ENCODE assay signal across 1 cellular context in genomic region chr19:3061214-3062161, GRCh38.
TF ChIP-seq lines count a peak whose summit lies in the region.

No MANE protein-coding gene starts in this region.

TF ChIP-seq in GM12878, 131 proteins besides CTCF, POLR2A, EP300 and RAD21 (continued from another document and continues in another):
- TF ChIP-seq REST (IDR thresholded peaks at IDR 0.05; ENCODE audit: low read depth, low read length) (no peak), SMAD5 (IDR thresholded peaks at IDR 0.05; ENCODE audit: low read depth) (no peak), SKIL (IDR thresholded peaks at IDR 0.05; ENCODE audit: low read depth, poor library complexity, severe bottlenecking) (no peak), KDM1A (IDR thresholded peaks at IDR 0.05; ENCODE audit: borderline replicate concordance) (no peak), PML (IDR thresholded peaks at IDR 0.05; ENCODE audit: low read length) (no peak), MTA3 (IDR thresholded peaks at IDR 0.05; ENCODE audit: borderline replicate concordance, low read length) (no peak), ZNF24 (IDR thresholded peaks at IDR 0.05) (no peak), KAT2A (conservative IDR thresholded peaks at IDR 0.05; ENCODE audit: control insufficient read depth, low read depth, low read length) (no peak), SREBF1 (IDR thresholded peaks at IDR 0.05; ENCODE audit: low read length) (no peak), CHD2 (IDR thresholded peaks at IDR 0.05; ENCODE audit: borderline replicate concordance, low read depth, low read length) (peak; percentile 87), RB1 (IDR thresholded peaks at IDR 0.05; ENCODE audit: borderline replicate concordance) (peak; percentile 62; the same call in 1 of the 2 replicates), POLR2AphosphoS5 (IDR thresholded peaks at IDR 0.05; ENCODE audit: low read length) (no peak), SIX5 (IDR thresholded peaks at IDR 0.05; ENCODE audit: low read depth, low read length, severe bottlenecking) (no peak), DPF2 (IDR thresholded peaks at IDR 0.05) (peak; percentile 78), ASH2L (IDR thresholded peaks at IDR 0.05; ENCODE audit: borderline replicate concordance, low read depth) (no peak), IRF4 (IDR thresholded peaks at IDR 0.05; ENCODE audit: low read depth, low read length) (no peak), RELA (IDR thresholded peaks at IDR 0.05; ENCODE audit: borderline replicate concordance, partially characterized antibody) (peak; percentile 14), CUX1 (IDR thresholded peaks at IDR 0.05; ENCODE audit: insufficient replicate concordance, low read depth, low read length) (no peak), FOXM1 (IDR thresholded peaks at IDR 0.05; ENCODE audit: low read depth, low read length) (no peak), EZH2 (IDR thresholded peaks at IDR 0.05; ENCODE audit: borderline replicate concordance, control insufficient read depth, low read depth, low read length) (no peak), YBX1 (IDR thresholded peaks at IDR 0.05) (no peak), TARDBP (IDR thresholded peaks at IDR 0.05; ENCODE audit: borderline replicate concordance) (0 out of 2 replicates have a peak, but pooled peaks have one; percentile 31), NKRF (conservative IDR thresholded peaks at IDR 0.05) (0 out of 2 replicates have a peak, but pooled peaks have one; percentile 21), JUND (IDR thresholded peaks at IDR 0.05; ENCODE audit: low read depth, low read length) (no peak), MEF2B (IDR thresholded peaks at IDR 0.05; ENCODE audit: partially characterized antibody, poor library complexity, severe bottlenecking) (peak; percentile 54), HDAC6 (IDR thresholded peaks at IDR 0.05; ENCODE audit: unreplicated experiment) (no peak)
- TF ChIP-seq, protein P1, sequence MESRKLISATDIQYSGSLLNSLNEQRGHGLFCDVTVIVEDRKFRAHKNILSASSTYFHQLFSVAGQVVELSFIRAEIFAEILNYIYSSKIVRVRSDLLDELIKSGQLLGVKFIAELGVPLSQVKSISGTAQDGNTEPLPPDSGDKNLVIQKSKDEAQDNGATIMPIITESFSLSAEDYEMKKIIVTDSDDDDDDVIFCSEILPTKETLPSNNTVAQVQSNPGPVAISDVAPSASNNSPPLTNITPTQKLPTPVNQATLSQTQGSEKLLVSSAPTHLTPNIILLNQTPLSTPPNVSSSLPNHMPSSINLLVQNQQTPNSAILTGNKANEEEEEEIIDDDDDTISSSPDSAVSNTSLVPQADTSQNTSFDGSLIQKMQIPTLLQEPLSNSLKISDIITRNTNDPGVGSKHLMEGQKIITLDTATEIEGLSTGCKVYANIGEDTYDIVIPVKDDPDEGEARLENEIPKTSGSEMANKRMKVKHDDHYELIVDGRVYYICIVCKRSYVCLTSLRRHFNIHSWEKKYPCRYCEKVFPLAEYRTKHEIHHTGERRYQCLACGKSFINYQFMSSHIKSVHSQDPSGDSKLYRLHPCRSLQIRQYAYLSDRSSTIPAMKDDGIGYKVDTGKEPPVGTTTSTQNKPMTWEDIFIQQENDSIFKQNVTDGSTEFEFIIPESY (IDR thresholded peaks at IDR 0.05) = no peak
- TF ChIP-seq, protein P2, sequence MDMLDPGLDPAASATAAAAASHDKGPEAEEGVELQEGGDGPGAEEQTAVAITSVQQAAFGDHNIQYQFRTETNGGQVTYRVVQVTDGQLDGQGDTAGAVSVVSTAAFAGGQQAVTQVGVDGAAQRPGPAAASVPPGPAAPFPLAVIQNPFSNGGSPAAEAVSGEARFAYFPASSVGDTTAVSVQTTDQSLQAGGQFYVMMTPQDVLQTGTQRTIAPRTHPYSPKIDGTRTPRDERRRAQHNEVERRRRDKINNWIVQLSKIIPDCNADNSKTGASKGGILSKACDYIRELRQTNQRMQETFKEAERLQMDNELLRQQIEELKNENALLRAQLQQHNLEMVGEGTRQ (IDR thresholded peaks at IDR 0.05; ENCODE audit: borderline replicate concordance, low read depth, low read length) = no peak
- TF ChIP-seq, protein P3, sequence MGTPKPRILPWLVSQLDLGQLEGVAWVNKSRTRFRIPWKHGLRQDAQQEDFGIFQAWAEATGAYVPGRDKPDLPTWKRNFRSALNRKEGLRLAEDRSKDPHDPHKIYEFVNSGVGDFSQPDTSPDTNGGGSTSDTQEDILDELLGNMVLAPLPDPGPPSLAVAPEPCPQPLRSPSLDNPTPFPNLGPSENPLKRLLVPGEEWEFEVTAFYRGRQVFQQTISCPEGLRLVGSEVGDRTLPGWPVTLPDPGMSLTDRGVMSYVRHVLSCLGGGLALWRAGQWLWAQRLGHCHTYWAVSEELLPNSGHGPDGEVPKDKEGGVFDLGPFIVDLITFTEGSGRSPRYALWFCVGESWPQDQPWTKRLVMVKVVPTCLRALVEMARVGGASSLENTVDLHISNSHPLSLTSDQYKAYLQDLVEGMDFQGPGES (IDR thresholded peaks at IDR 0.05) = no peak
- TF ChIP-seq, protein P4, sequence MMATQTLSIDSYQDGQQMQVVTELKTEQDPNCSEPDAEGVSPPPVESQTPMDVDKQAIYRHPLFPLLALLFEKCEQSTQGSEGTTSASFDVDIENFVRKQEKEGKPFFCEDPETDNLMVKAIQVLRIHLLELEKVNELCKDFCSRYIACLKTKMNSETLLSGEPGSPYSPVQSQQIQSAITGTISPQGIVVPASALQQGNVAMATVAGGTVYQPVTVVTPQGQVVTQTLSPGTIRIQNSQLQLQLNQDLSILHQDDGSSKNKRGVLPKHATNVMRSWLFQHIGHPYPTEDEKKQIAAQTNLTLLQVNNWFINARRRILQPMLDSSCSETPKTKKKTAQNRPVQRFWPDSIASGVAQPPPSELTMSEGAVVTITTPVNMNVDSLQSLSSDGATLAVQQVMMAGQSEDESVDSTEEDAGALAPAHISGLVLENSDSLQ (IDR thresholded peaks at IDR 0.05) = no peak
- TF ChIP-seq, protein P5, sequence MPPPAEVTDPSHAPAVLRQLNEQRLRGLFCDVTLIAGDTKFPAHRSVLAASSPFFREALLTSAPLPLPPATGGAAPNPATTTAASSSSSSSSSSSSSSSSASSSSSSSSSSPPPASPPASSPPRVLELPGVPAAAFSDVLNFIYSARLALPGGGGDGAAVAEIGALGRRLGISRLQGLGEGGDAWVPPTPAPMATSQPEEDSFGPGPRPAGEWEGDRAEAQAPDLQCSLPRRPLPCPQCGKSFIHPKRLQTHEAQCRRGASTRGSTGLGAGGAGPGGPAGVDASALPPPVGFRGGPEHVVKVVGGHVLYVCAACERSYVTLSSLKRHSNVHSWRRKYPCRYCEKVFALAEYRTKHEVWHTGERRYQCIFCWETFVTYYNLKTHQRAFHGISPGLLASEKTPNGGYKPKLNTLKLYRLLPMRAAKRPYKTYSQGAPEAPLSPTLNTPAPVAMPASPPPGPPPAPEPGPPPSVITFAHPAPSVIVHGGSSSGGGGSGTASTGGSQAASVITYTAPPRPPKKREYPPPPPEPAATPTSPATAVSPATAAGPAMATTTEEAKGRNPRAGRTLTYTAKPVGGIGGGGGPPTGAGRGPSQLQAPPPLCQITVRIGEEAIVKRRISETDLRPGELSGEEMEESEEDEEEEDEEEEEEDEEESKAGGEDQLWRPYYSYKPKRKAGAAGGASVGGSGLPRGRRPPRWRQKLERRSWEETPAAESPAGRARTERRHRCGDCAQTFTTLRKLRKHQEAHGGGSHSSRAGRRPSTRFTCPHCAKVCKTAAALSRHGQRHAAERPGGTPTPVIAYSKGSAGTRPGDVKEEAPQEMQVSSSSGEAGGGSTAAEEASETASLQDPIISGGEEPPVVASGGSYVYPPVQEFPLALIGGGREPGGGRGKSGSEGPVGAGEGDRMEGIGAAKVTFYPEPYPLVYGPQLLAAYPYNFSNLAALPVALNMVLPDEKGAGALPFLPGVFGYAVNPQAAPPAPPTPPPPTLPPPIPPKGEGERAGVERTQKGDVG (CRISPR knock-in tag; IDR thresholded peaks at IDR 0.05) = no peak
- TF ChIP-seq, protein P6, sequence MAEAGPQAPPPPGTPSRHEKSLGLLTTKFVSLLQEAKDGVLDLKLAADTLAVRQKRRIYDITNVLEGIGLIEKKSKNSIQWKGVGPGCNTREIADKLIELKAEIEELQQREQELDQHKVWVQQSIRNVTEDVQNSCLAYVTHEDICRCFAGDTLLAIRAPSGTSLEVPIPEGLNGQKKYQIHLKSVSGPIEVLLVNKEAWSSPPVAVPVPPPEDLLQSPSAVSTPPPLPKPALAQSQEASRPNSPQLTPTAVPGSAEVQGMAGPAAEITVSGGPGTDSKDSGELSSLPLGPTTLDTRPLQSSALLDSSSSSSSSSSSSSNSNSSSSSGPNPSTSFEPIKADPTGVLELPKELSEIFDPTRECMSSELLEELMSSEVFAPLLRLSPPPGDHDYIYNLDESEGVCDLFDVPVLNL (IDR thresholded peaks at IDR 0.05; ENCODE audit: low read depth, low read length) = no peak
